Comparison of ENCODE assay signal across 35 cellular contexts in the genomic region with DNA sequence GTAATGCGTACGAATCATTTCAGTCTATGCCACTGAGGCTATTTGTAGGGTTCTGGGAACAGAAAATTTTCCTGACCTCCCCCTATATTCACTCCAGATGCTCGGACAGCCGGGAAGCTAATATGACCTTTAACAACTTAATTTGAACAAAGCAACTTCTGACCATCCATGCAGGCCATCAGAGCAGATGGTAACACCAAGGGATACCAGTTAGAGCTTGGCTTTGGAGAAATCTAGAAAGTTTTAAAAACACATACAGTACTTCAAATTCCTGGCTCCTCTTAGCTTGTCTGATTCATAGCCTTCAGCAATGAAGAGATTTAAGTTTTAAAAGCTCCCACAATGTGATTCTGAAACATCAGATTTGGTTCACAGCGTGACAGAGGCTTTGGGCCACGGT.
"Had no signal": no experiment of that assay in that cellular context is flagged by ENCODE, and none has a peak within 500 bp of the region (broad histone marks: within the 10 kb centered on the region; RNA-seq: fewer than 3 reads in every experiment).

No MANE protein-coding gene starts in this region.

- H3K4me1 ChIP-seq: ascending aorta had no signal

- H3K9me3 Mint-ChIP-seq: activated CD4-positive, alpha-beta memory T cell treated with anti-CD3 and anti-CD28 coated beads, Interleukin-2, amount 10 ng/mL, durations not matched to agents 7 days and 5 days; activated CD4-positive, alpha-beta T cell treated with anti-CD3 and anti-CD28 coated beads, Interleukin-2, amount 10 ng/mL, durations not matched to agents 7 days and 5 days; activated naive CD4-positive, alpha-beta T cell treated with anti-CD3 and anti-CD28 coated beads, Interleukin-2, amount 10 ng/mL, durations not matched to agents 7 days and 5 days; activated naive CD4-positive, alpha-beta T cell treated with anti-CD3 and anti-CD28 coated beads, Interleukin-2, amount 50 U/mL, for 24 hours; activated naive CD8-positive, alpha-beta T cell treated with anti-CD3 and anti-CD28 coated beads, Interleukin-2, amount 10 ng/mL, durations not matched to agents 7 days and 5 days; activated naive CD8-positive, alpha-beta T cell treated with anti-CD3 and anti-CD28 coated beads, Interleukin-2, amount 50 U/mL, for 24 hours; activated T-cell treated with anti-CD3 and anti-CD28 coated beads, Interleukin-2, amount 50 U/mL, for 24 hours; activated T-helper 2 cell treated with anti-CD3 and anti-CD28 coated beads, Interferon-gamma antibody, Interleukin-2, Interleukin-4, amounts not matched to agents 10 μg/mL and 5 μg/mL and 100 μg/mL, durations not matched to agents 14 hours and 24 hours and 36 hours; central memory CD8-positive, alpha-beta T cell; T-helper 2 cell treated with Interferon-gamma antibody and Interleukin-4, amounts not matched to agents 5 μg/mL and 100 μg/mL, for 36 hours had no signal

- H3K27ac Mint-ChIP-seq: activated CD4-positive, alpha-beta memory T cell treated with anti-CD3 and anti-CD28 coated beads, Interleukin-2, amount 10 ng/mL, durations not matched to agents 7 days and 5 days; activated CD4-positive, alpha-beta T cell treated with anti-CD3 and anti-CD28 coated beads for 36 hours; activated CD4-positive, alpha-beta T cell treated with anti-CD3 and anti-CD28 coated beads, Interleukin-2, amount 10 ng/mL, durations not matched to agents 7 days and 5 days; activated CD8-positive, alpha-beta memory T cell treated with anti-CD3 and anti-CD28 coated beads, Interleukin-2, amount 10 ng/mL, durations not matched to agents 7 days and 5 days; activated CD8-positive, alpha-beta T cell treated with anti-CD3 and anti-CD28 coated beads, Interleukin-2, amount 10 ng/mL, durations not matched to agents 7 days and 5 days; activated naive CD4-positive, alpha-beta T cell treated with anti-CD3 and anti-CD28 coated beads, Interleukin-2, amount 10 ng/mL, durations not matched to agents 7 days and 5 days; activated naive CD4-positive, alpha-beta T cell treated with anti-CD3 and anti-CD28 coated beads, Interleukin-2, amount 50 U/mL, for 24 hours; activated naive CD8-positive, alpha-beta T cell; activated naive CD8-positive, alpha-beta T cell treated with anti-CD3 and anti-CD28 coated beads, Interleukin-2, amount 10 ng/mL, durations not matched to agents 7 days and 5 days; activated naive CD8-positive, alpha-beta T cell treated with anti-CD3 and anti-CD28 coated beads, Interleukin-2, amount 50 U/mL, for 24 hours; activated T-cell treated with anti-CD3 and anti-CD28 coated beads, Interleukin-2, amount 50 U/mL, for 24 hours; activated T-helper 2 cell treated with anti-CD3 and anti-CD28 coated beads, Interferon-gamma antibody, Interleukin-2, Interleukin-4, amounts not matched to agents 10 μg/mL and 5 μg/mL and 100 μg/mL, durations not matched to agents 14 hours and 24 hours and 36 hours; brain; T-cell; T-helper 17 cell; T-helper 2 cell treated with Interferon-gamma antibody and Interleukin-4, amounts not matched to agents 5 μg/mL and 100 μg/mL, for 36 hours; WTC11 had no signal

- H3K4me1 Mint-ChIP-seq: activated CD4-positive, alpha-beta memory T cell treated with anti-CD3 and anti-CD28 coated beads, Interleukin-2, amount 10 ng/mL, durations not matched to agents 7 days and 5 days; activated CD4-positive, alpha-beta T cell treated with anti-CD3 and anti-CD28 coated beads for 36 hours; activated CD4-positive, alpha-beta T cell treated with anti-CD3 and anti-CD28 coated beads, Interleukin-2, amount 10 ng/mL, durations not matched to agents 7 days and 5 days; activated CD8-positive, alpha-beta memory T cell treated with anti-CD3 and anti-CD28 coated beads, Interleukin-2, amount 10 ng/mL, durations not matched to agents 7 days and 5 days; activated naive CD4-positive, alpha-beta T cell treated with anti-CD3 and anti-CD28 coated beads, Interleukin-2, amount 10 ng/mL, durations not matched to agents 7 days and 5 days; activated naive CD4-positive, alpha-beta T cell treated with anti-CD3 and anti-CD28 coated beads, Interleukin-2, amount 50 U/mL, for 24 hours; activated naive CD8-positive, alpha-beta T cell treated with anti-CD3 and anti-CD28 coated beads, Interleukin-2, amount 10 ng/mL, durations not matched to agents 7 days and 5 days; activated naive CD8-positive, alpha-beta T cell treated with anti-CD3 and anti-CD28 coated beads, Interleukin-2, amount 50 U/mL, for 24 hours; central memory CD8-positive, alpha-beta T cell; T-cell; T-helper 17 cell had no signal

- H3K4me3 ChIP-seq: ascending aorta, cardiac muscle cell had no signal

- DNase-seq: activated CD4-positive, alpha-beta memory T cell treated with anti-CD3 and anti-CD28 coated beads, Interleukin-2, amount 10 ng/mL, durations not matched to agents 7 days and 5 days; activated CD4-positive, alpha-beta T cell treated with anti-CD3 and anti-CD28 coated beads for 1 hour; activated CD4-positive, alpha-beta T cell treated with anti-CD3 and anti-CD28 coated beads for 36 hours; activated CD4-positive, alpha-beta T cell treated with anti-CD3 and anti-CD28 coated beads for 48 hours; activated CD4-positive, alpha-beta T cell treated with anti-CD3 and anti-CD28 coated beads, Interleukin-2, amount 10 ng/mL, durations not matched to agents 7 days and 5 days; activated CD4-positive, alpha-beta T cell treated with anti-CD3 and anti-CD28 coated beads, Interleukin-2, amount 50 U/mL, for 48 hours; activated CD4-positive, CD25-positive, alpha-beta regulatory T cell; activated CD8-positive, alpha-beta memory T cell treated with anti-CD3 and anti-CD28 coated beads for 24 hours; activated CD8-positive, alpha-beta memory T cell treated with anti-CD3 and anti-CD28 coated beads, Interleukin-2, amount 10 ng/mL, durations not matched to agents 7 days and 5 days; activated CD8-positive, alpha-beta memory T cell treated with anti-CD3 and anti-CD28 coated beads, Interleukin-2, amount 50 U/mL, for 48 hours; activated CD8-positive, alpha-beta T cell treated with anti-CD3 and anti-CD28 coated beads, Interleukin-2, amount 10 ng/mL, durations not matched to agents 7 days and 5 days; activated effector memory CD4-positive, alpha-beta T cell treated with Interleukin-2 at 50 U/mL for 16 hours; activated gamma-delta T cell; activated naive CD4-positive, alpha-beta T cell treated with anti-CD3 and anti-CD28 coated beads, Interleukin-2, amount 10 ng/mL, durations not matched to agents 7 days and 5 days; activated naive CD4-positive, alpha-beta T cell treated with Interleukin-2 at 50 U/mL for 16 hours; activated naive CD8-positive, alpha-beta T cell treated with anti-CD3 and anti-CD28 coated beads, Interleukin-2, amount 10 ng/mL, durations not matched to agents 7 days and 5 days; activated naive CD8-positive, alpha-beta T cell treated with anti-CD3 and anti-CD28 coated beads, Interleukin-2, amount 50 U/mL, for 24 hours; activated T-cell treated with anti-CD3 and anti-CD28 coated beads, Interleukin-2, amount 50 U/mL, for 24 hours; activated T-cell treated with anti-CD3 and anti-CD28 coated beads, Interleukin-2, amount 50 U/mL, for 48 hours; amygdala; anterior cingulate cortex; T-cell; T-helper 17 cell; T-helper 9 cell; WERI-Rb-1 had no signal

- H3K9me3 ChIP-seq: ascending aorta had no signal

- H3K36me3 Mint-ChIP-seq: activated CD8-positive, alpha-beta memory T cell treated with anti-CD3 and anti-CD28 coated beads, Interleukin-2, amount 10 ng/mL, durations not matched to agents 7 days and 5 days; activated naive CD4-positive, alpha-beta T cell treated with anti-CD3 and anti-CD28 coated beads, Interleukin-2, amount 10 ng/mL, durations not matched to agents 7 days and 5 days; activated naive CD4-positive, alpha-beta T cell treated with anti-CD3 and anti-CD28 coated beads, Interleukin-2, amount 50 U/mL, for 24 hours; activated naive CD8-positive, alpha-beta T cell; activated naive CD8-positive, alpha-beta T cell treated with anti-CD3 and anti-CD28 coated beads, Interleukin-2, amount 10 ng/mL, durations not matched to agents 7 days and 5 days; brain; T-cell had no signal

- H3K36me3 ChIP-seq: ascending aorta, cardiac muscle cell, WERI-Rb-1 had no signal

- H3K27me3 ChIP-seq: ascending aorta, cardiac muscle cell had no signal

- ATAC-seq: activated CD4-positive, alpha-beta T cell treated with anti-CD3 and anti-CD28 coated beads for 36 hours; activated CD4-positive, CD25-positive, alpha-beta regulatory T cell treated with anti-CD3 and anti-CD28 coated beads, Interleukin-2, amount 50 U/mL, for 24 hours; activated CD8-positive, alpha-beta memory T cell treated with anti-CD3 and anti-CD28 coated beads, Interleukin-2, amount 10 ng/mL, durations not matched to agents 7 days and 5 days; activated CD8-positive, alpha-beta T cell treated with anti-CD3 and anti-CD28 coated beads, Interleukin-2, amount 10 ng/mL, durations not matched to agents 7 days and 5 days; activated naive CD8-positive, alpha-beta T cell treated with anti-CD3 and anti-CD28 coated beads, Interleukin-2, amount 50 U/mL, for 24 hours; T-cell; T-helper 17 cell; WTC11 had no signal

- H3K27me3 Mint-ChIP-seq: activated CD4-positive, alpha-beta memory T cell treated with anti-CD3 and anti-CD28 coated beads, Interleukin-2, amount 10 ng/mL, durations not matched to agents 7 days and 5 days; activated CD4-positive, alpha-beta T cell treated with anti-CD3 and anti-CD28 coated beads, Interleukin-2, amount 10 ng/mL, durations not matched to agents 7 days and 5 days; activated CD8-positive, alpha-beta memory T cell treated with anti-CD3 and anti-CD28 coated beads, Interleukin-2, amount 10 ng/mL, durations not matched to agents 7 days and 5 days; activated naive CD4-positive, alpha-beta T cell treated with anti-CD3 and anti-CD28 coated beads, Interleukin-2, amount 10 ng/mL, durations not matched to agents 7 days and 5 days; activated naive CD4-positive, alpha-beta T cell treated with anti-CD3 and anti-CD28 coated beads, Interleukin-2, amount 50 U/mL, for 24 hours; activated naive CD8-positive, alpha-beta T cell treated with anti-CD3 and anti-CD28 coated beads, Interleukin-2, amount 10 ng/mL, durations not matched to agents 7 days and 5 days; activated T-cell treated with anti-CD3 and anti-CD28 coated beads, Interleukin-2, amount 50 U/mL, for 24 hours; central memory CD8-positive, alpha-beta T cell; T-cell; T-helper 17 cell had no signal

- H3K27ac ChIP-seq: ascending aorta, cardiac muscle cell, WERI-Rb-1 had no signal

- H3K4me3 Mint-ChIP-seq: activated CD4-positive, alpha-beta memory T cell treated with anti-CD3 and anti-CD28 coated beads, Interleukin-2, amount 10 ng/mL, durations not matched to agents 7 days and 5 days; activated CD4-positive, alpha-beta T cell treated with anti-CD3 and anti-CD28 coated beads for 36 hours; activated CD4-positive, alpha-beta T cell treated with anti-CD3 and anti-CD28 coated beads, Interleukin-2, amount 10 ng/mL, durations not matched to agents 7 days and 5 days; activated CD8-positive, alpha-beta memory T cell treated with anti-CD3 and anti-CD28 coated beads, Interleukin-2, amount 10 ng/mL, durations not matched to agents 7 days and 5 days; activated CD8-positive, alpha-beta T cell treated with anti-CD3 and anti-CD28 coated beads, Interleukin-2, amount 10 ng/mL, durations not matched to agents 7 days and 5 days; activated naive CD4-positive, alpha-beta T cell treated with anti-CD3 and anti-CD28 coated beads, Interleukin-2, amount 10 ng/mL, durations not matched to agents 7 days and 5 days; activated naive CD4-positive, alpha-beta T cell treated with anti-CD3 and anti-CD28 coated beads, Interleukin-2, amount 50 U/mL, for 24 hours; activated naive CD8-positive, alpha-beta T cell; activated naive CD8-positive, alpha-beta T cell treated with anti-CD3 and anti-CD28 coated beads, Interleukin-2, amount 10 ng/mL, durations not matched to agents 7 days and 5 days; activated naive CD8-positive, alpha-beta T cell treated with anti-CD3 and anti-CD28 coated beads, Interleukin-2, amount 50 U/mL, for 24 hours; activated T-cell treated with anti-CD3 and anti-CD28 coated beads, Interleukin-2, amount 50 U/mL, for 24 hours; brain; central memory CD8-positive, alpha-beta T cell; T-cell; T-helper 17 cell; T-helper 2 cell treated with Interferon-gamma antibody and Interleukin-4, amounts not matched to agents 5 μg/mL and 100 μg/mL, for 36 hours; WTC11 had no signal
